In genomic region chr17:83181991-83182619, GRCh38 we compare ENCODE assay signal across 21 cellular contexts.
DNase-seq lines count a peak whose midpoint lies in the region; ATAC-seq and TF ChIP-seq lines count a peak whose summit lies in the region.
"Had no signal": no experiment of that assay in that cellular context is flagged by ENCODE, and none has a peak within 500 bp of the region (broad histone marks: within the 10 kb centered on the region; RNA-seq: fewer than 3 reads in every experiment).

No MANE protein-coding gene starts in this region.

- H3K56ac ChIP-seq in H9 (ENCODE audit: insufficient read length, low read depth, low read length) = no peak overlapping the region

- H3K27ac ChIP-seq in H9 (ENCODE audit: insufficient read length, low read depth, low read length) (no peak overlapping the region), hepatocyte (no peak overlapping the region)
- no peak overlapping the region for H3K27ac ChIP-seq in effector memory CD4-positive, alpha-beta T cell (ENCODE audit: insufficient read depth, low read length, poor library complexity, severe bottlenecking)
- H3K27ac ChIP-seq: 22Rv1, KMS-11, stomach had no signal

- H3K9me2 ChIP-seq in hepatocyte (replicated peaks; ENCODE audit: insufficient read depth) = no peaks in the 10 kb centered on the region

- H3K27me3 Mint-ChIP-seq in H9 (ENCODE audit: low read depth) = peaks cover 1% of the 10 kb centered on the region; the same call in 1 of the 2 replicates
- H3K27me3 Mint-ChIP-seq: T-cell had no signal

- no peak for ATAC-seq in sciatic nerve
- no peak for ATAC-seq in GM21515 (IDR thresholded peaks at IDR 0.05; ENCODE audit: unreplicated experiment)
- ATAC-seq: T-cell had no signal

- H2BK120ac ChIP-seq in H9 (ENCODE audit: low read depth, low read length, poor library complexity, severe bottlenecking) = no peak overlapping the region

- H3K4me2 ChIP-seq in H9 (ENCODE audit: insufficient read depth, insufficient read length, low read length) = no peak overlapping the region
- H3K4me2 ChIP-seq in hepatocyte = no peak overlapping the region
- H3K4me2 ChIP-seq: KMS-11 had no signal

- no peak overlapping the region for H3K14ac ChIP-seq in H9 (ENCODE audit: insufficient read depth, low read length)

- H3K4ac ChIP-seq in H9 (ENCODE audit: low read depth, low read length) = no peak overlapping the region

- H3K4me1 Mint-ChIP-seq in H9 = peaks cover 0 to 2% of the 10 kb centered on the region in 2 experiments; a peak in 1 of 4 replicates

- H3K79me2 ChIP-seq in H9 (ENCODE audit: insufficient read depth, low read length) (no peaks in the 10 kb centered on the region), hepatocyte (no peaks in the 10 kb centered on the region)

- H2BK12ac ChIP-seq in H9 (ENCODE audit: insufficient read length, low read depth, low read length) = no peak overlapping the region

- no peak overlapping the region for H2BK20ac ChIP-seq in H9 (ENCODE audit: low read depth, low read length, poor library complexity, severe bottlenecking)

- peak overlapping the region in 1 of 3 experiments; percentile 77; a peak in 1 of 7 replicates for H3K27ac Mint-ChIP-seq in H9
- H3K27ac Mint-ChIP-seq: T-cell had no signal

- no peak overlapping the region for H2BK5ac ChIP-seq in H9 (ENCODE audit: insufficient read length, low read length)

- H3K9me3 ChIP-seq in H9 (ENCODE audit: control insufficient read depth, low read depth, low read length) = no peaks in the 10 kb centered on the region
- no peaks in the 10 kb centered on the region for H3K9me3 ChIP-seq in hepatocyte (ENCODE audit: low read depth)
- no peaks in the 10 kb centered on the region for H3K9me3 ChIP-seq in effector memory CD4-positive, alpha-beta T cell (ENCODE audit: control insufficient read depth, low read length)
- H3K9me3 ChIP-seq: stomach had no signal

- H2AFZ ChIP-seq in H9 (ENCODE audit: low read length) = no peak overlapping the region
- no peak overlapping the region for H2AFZ ChIP-seq in hepatocyte

- H4K8ac ChIP-seq in H9 (replicated peaks; ENCODE audit: insufficient read length, low read depth, low read length) = no peak overlapping the region

- no peak overlapping the region for H2AK5ac ChIP-seq in H9 (ENCODE audit: insufficient read length, low read length)

- H4K91ac ChIP-seq in H9 (ENCODE audit: insufficient read length, low read depth, low read length) = no peak overlapping the region

- no peak overlapping the region for H2BK15ac ChIP-seq in H9 (ENCODE audit: low read depth, low read length)

- H3T11ph ChIP-seq in H9 (ENCODE audit: low read length) = no peak overlapping the region

- no peaks in the 10 kb centered on the region for H3K36me3 ChIP-seq in hepatocyte (replicated peaks; ENCODE audit: insufficient read depth, low read depth)
- H3K36me3 ChIP-seq in effector memory CD4-positive, alpha-beta T cell (ENCODE audit: control insufficient read depth, insufficient read depth, low read length) = no peaks in the 10 kb centered on the region
- H3K36me3 ChIP-seq: stomach had no signal

- no peak overlapping the region for H3K4me3 ChIP-seq in hepatocyte
- H3K4me3 ChIP-seq in effector memory CD4-positive, alpha-beta T cell (ENCODE audit: insufficient read depth, low read depth, low read length, poor library complexity, severe bottlenecking) = no peak overlapping the region
- H3K4me3 ChIP-seq: stomach had no signal

- intact Hi-C loops in sciatic nerve (cut with DNase I) = no loop called here

- H3K36me3 Mint-ChIP-seq in H9 (ENCODE audit: insufficient read depth in 1 of 3, low read depth in 3 of 3) = peaks cover 0 to 2% (median 0%) of the 10 kb centered on the region in 3 experiments; a peak in 1 of 7 replicates
- H3K36me3 Mint-ChIP-seq: T-cell had no signal

- DNase-seq in activated CD4-positive, CD25-positive, alpha-beta regulatory T cell treated with anti-CD3 and anti-CD28 coated beads, Interleukin-2, amount 50 U/mL, for 72 hours = peak; percentile 19
- no peak for DNase-seq in activated CD4-positive, CD25-positive, alpha-beta regulatory T cell (lab: John Stamatoyannopoulos, UW)
- DNase-seq in H9 (no peak), hepatocyte (ENCODE audit: low spot score) (peak; percentile 2), sciatic nerve (ENCODE audit: low spot score) (peak; percentile 52), superior temporal gyrus (ENCODE audit: extremely low spot score) (no peak)
- DNase-seq in effector memory CD4-positive, alpha-beta T cell = no peak
- DNase-seq: activated gamma-delta T cell treated with Interleukin-2 at 50 U/mL for 16 hours, amygdala, C1 segment of cervical spinal cord, cerebellar nuclear complex, hippocampal formation, kidney glomerular epithelial cell, NCI-H1048, NCI-H2029 treated with DMSO at 0.1 percent for 48 hours, NCI-H510A, stomach had no signal

- no CpG with 5 or more reads among the region's 13 CpGs for WGBS in H9 (ENCODE audit: extremely low coverage, insufficient read length, low lambda C conversion rate)
- 95% methylated on average over 10 of the region's 13 CpGs for WGBS in hepatocyte (ENCODE audit: low lambda C conversion rate, missing lambda C conversion rate)

- H3K4me3 Mint-ChIP-seq in H9 = no peak overlapping the region
- H3K4me3 Mint-ChIP-seq: T-cell had no signal

- no peak overlapping the region for H3K9ac ChIP-seq in H9 (ENCODE audit: extremely low read depth, insufficient read length, low read length)
- H3K9ac ChIP-seq: KMS-11 had no signal

- H3K18ac ChIP-seq in H9 (ENCODE audit: insufficient read length, low read depth, low read length) = peak overlapping the region; percentile 11

- H4K5ac ChIP-seq in H9 (ENCODE audit: insufficient read length, low read depth, low read length) = no peak overlapping the region

- no peak for TF ChIP-seq CTCF in H9 (conservative IDR thresholded peaks at IDR 0.05)
- no peak for TF ChIP-seq CTCF in hepatocyte (IDR thresholded peaks at IDR 0.05; ENCODE audit: poor library complexity)

- H4K20me1 ChIP-seq in H9 (ENCODE audit: control insufficient read depth, insufficient read depth, insufficient read length) = no peaks in the 10 kb centered on the region
- H4K20me1 ChIP-seq in hepatocyte (ENCODE audit: insufficient read depth, poor library complexity, severe bottlenecking) = no peaks in the 10 kb centered on the region

- H3K79me1 ChIP-seq in H9 (ENCODE audit: insufficient read depth, low read depth, low read length, poor library complexity, severe bottlenecking) = no peaks in the 10 kb centered on the region

- H3K9me3 Mint-ChIP-seq in H9 = peaks cover 0 to 16% of the 10 kb centered on the region in 2 experiments; a peak in 2 of 5 replicates
- H3K9me3 Mint-ChIP-seq: T-cell had no signal

- H3K4me1 ChIP-seq in H9 (ENCODE audit: insufficient read depth, low read length) = no peaks in the 10 kb centered on the region
- H3K4me1 ChIP-seq in hepatocyte (ENCODE audit: insufficient read depth) = peaks cover 14% of the 10 kb centered on the region
- no peaks in the 10 kb centered on the region for H3K4me1 ChIP-seq in effector memory CD4-positive, alpha-beta T cell (ENCODE audit: control insufficient read depth, insufficient read depth, low read length, poor library complexity, severe bottlenecking)

- no peak overlapping the region for H3K23ac ChIP-seq in H9 (ENCODE audit: insufficient read length, low read depth, low read length)

- H3K23me2 ChIP-seq in H9 (ENCODE audit: insufficient read length, low read depth, low read length, poor library complexity, severe bottlenecking) = no peaks in the 10 kb centered on the region

- H3K27me3 ChIP-seq in H9 (ENCODE audit: insufficient read depth, low read length) (no peaks in the 10 kb centered on the region), hepatocyte (no peaks in the 10 kb centered on the region)
- H3K27me3 ChIP-seq in effector memory CD4-positive, alpha-beta T cell (replicated peaks; ENCODE audit: control insufficient read depth, insufficient read depth, low read length, poor library complexity, severe bottlenecking) = no peaks in the 10 kb centered on the region
- H3K27me3 ChIP-seq: stomach had no signal

Comparison
In these comparisons a context has a peak if more than half of its experiments do, and no peak if none do; other contexts are left out.
1. DNase-seq: peak in activated CD4-positive, CD25-positive, alpha-beta regulatory T cell treated with anti-CD3 and anti-CD28 coated beads, Interleukin-2, amount 50 U/mL, for 72 hours (single experiment), hepatocyte (single experiment) and sciatic nerve (single experiment); none in activated CD4-positive, CD25-positive, alpha-beta regulatory T cell (0 of 4), H9 (single experiment), effector memory CD4-positive, alpha-beta T cell (0 of 3) and superior temporal gyrus (single experiment).